In the genomic region with DNA sequence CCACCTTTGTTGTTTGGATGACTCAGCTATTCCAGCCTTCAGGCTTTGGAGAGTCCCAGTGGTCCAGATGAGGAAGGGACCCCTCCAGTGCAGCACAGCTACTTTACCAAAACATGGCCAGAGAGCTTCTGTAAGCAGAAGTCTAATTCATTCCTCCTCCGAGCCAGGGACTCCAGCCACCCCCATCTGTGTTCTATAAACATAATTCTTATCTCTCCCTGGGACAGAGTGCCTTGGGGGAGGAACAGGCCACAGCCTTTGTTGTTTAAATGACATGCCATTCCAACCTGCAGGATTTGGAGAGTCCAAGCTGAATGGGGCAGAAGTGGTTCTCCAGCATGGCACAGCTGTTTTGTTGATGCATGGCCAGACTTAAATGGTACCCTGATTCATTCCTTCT, we compare ENCODE assay signal across 27 cellular contexts.
"Had no signal": no experiment of that assay in that cellular context is flagged by ENCODE, and none has a peak within 500 bp of the region (broad histone marks: within the 10 kb centered on the region; RNA-seq: fewer than 3 reads in every experiment).

No MANE protein-coding gene starts in this region.

- H3K9me3 ChIP-seq: ovary, right lobe of liver, testis, thyroid gland, vagina had no signal

- H3K4me1 ChIP-seq: left lung, lower lobe of right lung, right atrium auricular region, stomach, testis, thyroid gland, transverse colon, upper lobe of left lung, vagina had no signal

- FAIRE-seq: kidney had no signal

- H3K36me3 ChIP-seq: left lung, lower lobe of right lung, ovary, right atrium auricular region, right lobe of liver, stomach, thyroid gland, transverse colon, upper lobe of left lung, vagina had no signal

- ATAC-seq: left colon; left lung; mucosa of descending colon; naive thymus-derived CD4-positive, alpha-beta T cell; natural killer cell treated with Interleukin-12 subunit alpha and Interleukin-12 subunit beta and Interleukin-15 and Interleukin-18, amount 100 ng/mL, for 72 hours; stimulated activated naive B cell treated with anti-CD40 and anti-IgM and Interleukin-4, amounts not matched to agents 10 μg/mL and 1 μg/mL and 100 μg/mL, for 72 hours; stimulated activated naive CD8-positive, alpha-beta T cell treated with anti-CD3 and anti-CD28 coated beads, Interleukin-15, Interleukin-2, amounts not matched to agents 100 U/mL and 50 U/mL, for 24 hours had no signal

- H3K27me3 Mint-ChIP-seq: naive thymus-derived CD4-positive, alpha-beta T cell; natural killer cell treated with Interleukin-12 subunit alpha and Interleukin-12 subunit beta and Interleukin-15 and Interleukin-18, amount 100 ng/mL, for 72 hours; progenitor cell of endocrine pancreas; stimulated activated naive B cell treated with anti-CD40 and anti-IgM and Interleukin-4, amounts not matched to agents 10 μg/mL and 1 μg/mL and 100 μg/mL, for 72 hours had no signal

- H3K27ac ChIP-seq: left lung, lower lobe of right lung, ovary, right atrium auricular region, right lobe of liver, stomach, testis, thyroid gland, transverse colon, upper lobe of left lung, vagina had no signal

- DNase-seq: hippocampal formation; kidney; left colon; lower lobe of right lung; mammary epithelial cell; midbrain; mucosa of descending colon; naive thymus-derived CD4-positive, alpha-beta T cell; ovary; right lobe of liver; stimulated activated CD4-positive, alpha-beta T cell treated with anti-CD3 and anti-CD28 coated beads, Interleukin-1b, Interleukin-23, amount 100 ng/mL, for 48 hours; stimulated activated CD4-positive, alpha-beta T cell treated with anti-CD3 and anti-CD28 coated beads, Interleukin-2, amount 100 ng/mL, for 48 hours; stimulated activated CD4-positive, alpha-beta T cell treated with anti-CD3 and anti-CD28 coated beads, Interleukin-4, amount 100 ng/mL, for 4 hours; stimulated activated CD8-positive, alpha-beta memory T cell treated with anti-CD3 and anti-CD28 coated beads, Interleukin-4, amount 100 ng/mL, for 48 hours; stimulated activated naive B cell treated with anti-CD40 and anti-IgM and Interleukin-4, amounts not matched to agents 10 μg/mL and 1 μg/mL and 100 μg/mL, for 72 hours; stimulated activated naive CD8-positive, alpha-beta T cell treated with anti-CD3 and anti-CD28 coated beads, Interleukin-15, Interleukin-2, amounts not matched to agents 100 U/mL and 50 U/mL, for 24 hours; stomach; testis; thyroid gland; transverse colon; upper lobe of left lung had no signal

- H3K27me3 ChIP-seq: left lung, ovary, right atrium auricular region, right lobe of liver, stomach, testis, thyroid gland, transverse colon, upper lobe of left lung, vagina had no signal

- H3K4me3 ChIP-seq: left lung, lower lobe of right lung, mucosa of descending colon, ovary, right atrium auricular region, right lobe of liver, smooth muscle cell, stomach, testis, thyroid gland, transverse colon, upper lobe of left lung, vagina had no signal

- H3K36me3 Mint-ChIP-seq: stimulated activated naive B cell treated with anti-CD40 and anti-IgM and Interleukin-4, amounts not matched to agents 10 μg/mL and 1 μg/mL and 100 μg/mL, for 72 hours had no signal

- H3K27ac Mint-ChIP-seq: naive thymus-derived CD4-positive, alpha-beta T cell; natural killer cell treated with Interleukin-12 subunit alpha and Interleukin-12 subunit beta and Interleukin-15 and Interleukin-18, amount 100 ng/mL, for 72 hours; progenitor cell of endocrine pancreas; stimulated activated naive B cell treated with anti-CD40 and anti-IgM and Interleukin-4, amounts not matched to agents 10 μg/mL and 1 μg/mL and 100 μg/mL, for 72 hours had no signal

- H3K4me3 Mint-ChIP-seq: naive thymus-derived CD4-positive, alpha-beta T cell; natural killer cell treated with Interleukin-12 subunit alpha and Interleukin-12 subunit beta and Interleukin-15 and Interleukin-18, amount 100 ng/mL, for 72 hours; stimulated activated naive B cell treated with anti-CD40 and anti-IgM and Interleukin-4, amounts not matched to agents 10 μg/mL and 1 μg/mL and 100 μg/mL, for 72 hours had no signal

- H3K4me1 Mint-ChIP-seq: naive thymus-derived CD4-positive, alpha-beta T cell; stimulated activated naive B cell treated with anti-CD40 and anti-IgM and Interleukin-4, amounts not matched to agents 10 μg/mL and 1 μg/mL and 100 μg/mL, for 72 hours had no signal

- H3K4me2 ChIP-seq: smooth muscle cell had no signal
